ENCODE assay signal across 18 cellular contexts in the genomic region with DNA sequence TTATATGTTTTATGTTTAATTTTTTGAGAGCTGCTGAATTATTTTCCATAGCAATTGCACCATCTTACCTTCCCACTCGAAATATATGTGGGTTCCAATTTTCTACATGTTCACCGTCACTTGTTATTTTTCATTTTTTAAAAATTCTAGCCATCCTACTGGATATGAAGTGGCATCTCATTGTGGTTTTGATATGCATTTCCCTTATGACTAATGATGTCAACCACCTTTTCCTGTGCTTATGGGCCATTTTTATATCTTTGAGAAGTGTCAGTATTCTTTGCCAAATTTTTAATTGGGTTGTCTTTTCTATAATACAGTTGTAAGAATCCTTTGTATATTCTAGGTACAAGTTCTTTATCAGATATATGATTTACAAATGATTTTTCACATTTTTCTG.
"Had no signal": no experiment of that assay in that cellular context is flagged by ENCODE, and none has a peak within 500 bp of the region (broad histone marks: within the 10 kb centered on the region; RNA-seq: fewer than 3 reads in every experiment).

No MANE protein-coding gene starts in this region.

- FAIRE-seq: keratinocyte, pancreas, small intestine had no signal

- H3K4me3 Mint-ChIP-seq: dendritic cell treated with granulocyte-macrophage colony-stimulating factor and Interleukin-4, amounts not matched to agents 40 ng/mL and 50 ng/mL, for 4 days; naive thymus-derived CD8-positive, alpha-beta T cell; neural crest cell; stimulated activated naive CD8-positive, alpha-beta T cell treated with anti-CD3 and anti-CD28 coated beads, Interleukin-15, amount 100 ng/mL, for 72 hours had no signal

- H3K27me3 Mint-ChIP-seq: dendritic cell treated with granulocyte-macrophage colony-stimulating factor and Interleukin-4, amounts not matched to agents 40 ng/mL and 50 ng/mL, for 4 days; naive thymus-derived CD8-positive, alpha-beta T cell; progenitor cell of endocrine pancreas; stimulated activated naive CD8-positive, alpha-beta T cell treated with anti-CD3 and anti-CD28 coated beads, Interleukin-15, amount 100 ng/mL, for 72 hours had no signal

- DNase-seq: colonic mucosa; effector CD8-positive, alpha-beta T cell; left ventricle myocardium superior; lower lobe of right lung; naive thymus-derived CD8-positive, alpha-beta T cell; pancreas; right lobe of liver; small intestine; stimulated activated CD4-positive, alpha-beta T cell treated with anti-CD3 and anti-CD28 coated beads, Interleukin-15, amount 100 ng/mL, for 24 hours; stimulated activated CD4-positive, alpha-beta T cell treated with anti-CD3 and anti-CD28 coated beads, Interleukin-2, amount 100 ng/mL, for 48 hours; stimulated activated naive CD4-positive, alpha-beta T cell; stimulated activated naive CD8-positive, alpha-beta T cell treated with anti-CD3 and anti-CD28 coated beads, Interleukin-15, amount 100 ng/mL, for 72 hours; thyroid gland; trophoblast cell had no signal

- H3K27ac Mint-ChIP-seq: naive thymus-derived CD8-positive, alpha-beta T cell; progenitor cell of endocrine pancreas; stimulated activated naive CD8-positive, alpha-beta T cell treated with anti-CD3 and anti-CD28 coated beads, Interleukin-15, amount 100 ng/mL, for 72 hours had no signal

- ATAC-seq: left ventricle myocardium superior; lower lobe of right lung; naive thymus-derived CD8-positive, alpha-beta T cell; pancreas; right lobe of liver; stimulated activated naive CD8-positive, alpha-beta T cell treated with anti-CD3 and anti-CD28 coated beads, Interleukin-15, amount 100 ng/mL, for 72 hours had no signal

- H3K9me3 Mint-ChIP-seq: dendritic cell treated with granulocyte-macrophage colony-stimulating factor and Interleukin-4, amounts not matched to agents 40 ng/mL and 50 ng/mL, for 4 days; naive thymus-derived CD8-positive, alpha-beta T cell; stimulated activated naive CD8-positive, alpha-beta T cell treated with anti-CD3 and anti-CD28 coated beads, Interleukin-15, amount 100 ng/mL, for 72 hours had no signal
